In the genomic region with DNA sequence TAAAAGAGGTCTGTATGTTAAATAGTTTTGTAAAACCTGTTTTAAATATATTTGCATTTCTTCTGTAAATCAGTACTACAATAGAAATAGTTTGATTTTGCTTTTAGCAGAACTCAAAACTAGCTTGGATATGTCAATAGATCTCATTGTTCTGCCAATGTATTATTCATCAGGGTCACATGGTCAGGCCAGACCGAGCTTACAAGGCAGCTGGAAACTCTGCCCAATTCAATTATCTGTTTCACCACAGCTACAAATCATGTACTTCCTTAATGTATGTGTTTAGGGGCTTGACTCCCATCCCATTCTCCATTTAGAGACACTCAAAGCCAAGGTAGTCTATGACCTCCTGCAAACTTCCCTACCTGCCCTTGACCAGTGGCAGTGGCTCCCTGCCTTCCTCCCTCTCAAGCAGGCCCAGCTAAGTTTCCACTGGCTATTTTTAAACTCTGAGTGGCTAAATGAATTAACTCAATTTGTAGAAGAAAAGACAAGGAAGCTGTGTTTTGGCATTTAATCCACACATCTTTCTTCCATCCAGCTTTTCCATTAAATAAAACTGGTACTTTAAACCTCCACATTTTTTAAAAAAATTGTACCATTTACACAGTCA, we compare ENCODE assay signal across 15 cellular contexts. TPM values are rescaled to one million over a fixed set of nuclear protein-coding genes. Genes with fewer than 3 reads are reported as not detected.
DNase-seq lines count a peak whose midpoint lies in the region; ATAC-seq, FAIRE-seq and TF ChIP-seq lines count a peak whose summit lies in the region.
"Had no signal": no experiment of that assay in that cellular context is flagged by ENCODE, and none has a peak within 500 bp of the region (broad histone marks: within the 10 kb centered on the region; RNA-seq: fewer than 3 reads in every experiment).

No MANE protein-coding gene starts in this region.

- DNase-seq in LHCN-M2 (ENCODE audit: low read depth), result peak; percentile 55
- DNase-seq in K562 (ENCODE audit: extremely low read depth in 1 of 4, low spot score in 3 of 4), result no peak
- DNase-seq in left ventricle myocardium superior, result peak; percentile 35
- peak; percentile 26 for DNase-seq in skeletal muscle cell (ENCODE audit: low read depth)
- DNase-seq in natural killer cell treated with Interleukin-12 subunit alpha and Interleukin-12 subunit beta and Interleukin-15 and Interleukin-18, amount 100 ng/mL, for 72 hours (ENCODE audit: low spot score), result no peak
- no peak for DNase-seq in activated CD4-positive, alpha-beta T cell treated with anti-CD3 and anti-CD28 coated beads for 1 hour
- no peak for DNase-seq in KG1 (lab: John Stamatoyannopoulos, UW)
- DNase-seq: activated T-cell treated with anti-CD3 and anti-CD28 coated beads, Interleukin-2, amount 50 U/mL, for 1 hour; NCI-H1092; stimulated activated CD8-positive, alpha-beta memory T cell treated with anti-CD3 and anti-CD28 coated beads, Interleukin-4, amount 100 ng/mL, for 48 hours had no signal

- no peaks in the 10 kb centered on the region for H3K36me3 Mint-ChIP-seq in natural killer cell treated with Interleukin-12 subunit alpha and Interleukin-12 subunit beta and Interleukin-15 and Interleukin-18, amount 100 ng/mL, for 72 hours

- no peaks in the 10 kb centered on the region for H3K27me3 ChIP-seq in K562 (ENCODE audit: control insufficient read depth in 2 of 2, insufficient read depth in 2 of 2, low read length in 2 of 2)
- H3K27me3 ChIP-seq: neutrophil had no signal

- H3K4me1 Mint-ChIP-seq in natural killer cell treated with Interleukin-12 subunit alpha and Interleukin-12 subunit beta and Interleukin-15 and Interleukin-18, amount 100 ng/mL, for 72 hours (ENCODE audit: low read depth in 2 of 2), result no peaks in the 10 kb centered on the region

- peak overlapping the region; percentile 87 for H2AFZ ChIP-seq in K562 (ENCODE audit: low read depth, low read length)

- in situ Hi-C loops in K562 (cut with MboI), result no loop called here

- no peak for TF ChIP-seq CTCF in K562 (IDR thresholded peaks at IDR 0.05 in 2 of 3, conservative IDR thresholded peaks at IDR 0.05 in 1 of 3; ENCODE audit: insufficient read depth in 2 of 3, low read depth in 1 of 3, low read length in 3 of 3)

- no TSS peak for BruUV-seq in K562 (replicated peaks; lab: Mats Ljungman, UMichigan)

- peaks cover 21 to 27% of the 10 kb centered on the region in 2 donors for H3K27me3 Mint-ChIP-seq in natural killer cell treated with Interleukin-12 subunit alpha and Interleukin-12 subunit beta and Interleukin-15 and Interleukin-18, amount 100 ng/mL, for 72 hours

- H3K9me3 Mint-ChIP-seq in natural killer cell treated with Interleukin-12 subunit alpha and Interleukin-12 subunit beta and Interleukin-15 and Interleukin-18, amount 100 ng/mL, for 72 hours, result peaks cover 5% of the 10 kb centered on the region

- POLR2A ChIA-PET in K562 (lab: Yijun Ruan, JAX), result interaction anchor here (0.6 to 3.7 kb wide), 7 partner anchors 11 to 455 kb away, joined by 3 to 16 read pairs (median 4); no protein-coding TSS in a partner anchor

- ATAC-seq in K562 (peak; percentile 51), left ventricle myocardium superior (peak; percentile 90), GM21786 (IDR thresholded peaks at IDR 0.05; ENCODE audit: unreplicated experiment) (no peak)
- ATAC-seq in natural killer cell treated with Interleukin-12 subunit alpha and Interleukin-12 subunit beta and Interleukin-15 and Interleukin-18, amount 100 ng/mL, for 72 hours, result no peak
- ATAC-seq: SK-N-SH treated with all-trans-retinoic acid at 6 μM for 48 hours had no signal

- no peak overlapping the region for H3K9ac ChIP-seq in K562 (ENCODE audit: insufficient read depth in 1 of 2, low read depth in 2 of 2, low read length in 2 of 2)

- H3K27ac ChIP-seq in K562 (ENCODE audit: extremely low read depth, low read depth, low read length), result no peak overlapping the region
- H3K27ac ChIP-seq: neutrophil had no signal

- H3K27ac Mint-ChIP-seq in natural killer cell treated with Interleukin-12 subunit alpha and Interleukin-12 subunit beta and Interleukin-15 and Interleukin-18, amount 100 ng/mL, for 72 hours, result no peak overlapping the region

- no peak for TF ChIP-seq POLR2A in K562 (conservative IDR thresholded peaks at IDR 0.05)

- no peak for TF ChIP-seq RAD21 in K562 (CRISPR knock-in tag; conservative IDR thresholded peaks at IDR 0.05 in 1 of 2, IDR thresholded peaks at IDR 0.05 in 1 of 2)

- peaks cover 0 to 15% of the 10 kb centered on the region in 2 experiments; a peak in 4 of 5 replicates for H3K4me1 ChIP-seq in K562 (replicated peaks in 1 of 2; ENCODE audit: control insufficient read depth in 2 of 2, insufficient read depth in 2 of 2, low read length in 2 of 2)

- no peaks in the 10 kb centered on the region for H3K36me3 ChIP-seq in K562 (ENCODE audit: control insufficient read depth, insufficient read depth, low read length)
- H3K36me3 ChIP-seq: neutrophil had no signal

- H3K9me1 ChIP-seq in K562 (ENCODE audit: control insufficient read depth, insufficient read depth, low read length), result no peaks in the 10 kb centered on the region

- CTCF ChIA-PET in K562 (lab: Yijun Ruan, JAX; ENCODE audit: low intra/inter-chr PET ratio), result no interaction called here

- 0% methylated on average over 1 of the region's 1 CpG for WGBS in K562 (ENCODE audit: insufficient coverage, low coverage, missing lambda C conversion rate)

- no peaks in the 10 kb centered on the region for H4K20me1 ChIP-seq in K562 (replicated peaks; ENCODE audit: control insufficient read depth, insufficient read depth, low read length)

- no peak overlapping the region for H3K4me2 ChIP-seq in K562 (ENCODE audit: insufficient read depth, low read length)

- intact Hi-C loops in K562 (cut with micrococcal nuclease), result no loop called here
- intact Hi-C loops in left ventricle myocardium superior (cut with micrococcal nuclease), result no loop called here

- H3K79me2 ChIP-seq in K562 (ENCODE audit: control insufficient read depth, insufficient read depth, low read length), result no peaks in the 10 kb centered on the region

- no peak for FAIRE-seq in K562 (lab: Jason Lieb, UNC)
- FAIRE-seq: endothelial cell of umbilical vein had no signal

- TF ChIP-seq EP300 in K562 (IDR thresholded peaks at IDR 0.05; ENCODE audit: low read length), result no peak

- no peak overlapping the region for H3K4me3 ChIP-seq in K562
- no peak overlapping the region for H3K4me3 ChIP-seq in skeletal muscle cell (ENCODE audit: low read depth, low read length)

- no peak overlapping the region for H3K4me3 Mint-ChIP-seq in natural killer cell treated with Interleukin-12 subunit alpha and Interleukin-12 subunit beta and Interleukin-15 and Interleukin-18, amount 100 ng/mL, for 72 hours

- no peaks in the 10 kb centered on the region for H3K9me3 ChIP-seq in K562 (replicated peaks; ENCODE audit: control insufficient read depth, insufficient read depth, low read depth, low read length)
- H3K9me3 ChIP-seq: neutrophil had no signal

TF ChIP-seq in K562, 482 proteins besides CTCF, POLR2A, EP300 and RAD21 (continues in another document):
- TF ChIP-seq ZNF507 (tag; conservative IDR thresholded peaks at IDR 0.05) (0 out of 2 replicates have a peak, but pooled peaks have one; percentile 23), RBM15 (IDR thresholded peaks at IDR 0.05; ENCODE audit: insufficient read depth, low read length) (no peak), ZNF197 (CRISPR knock-in tag; IDR thresholded peaks at IDR 0.05; ENCODE audit: low read depth) (0 out of 2 replicates have a peak, but pooled peaks have one; percentile 60)
- TF ChIP-seq, protein P1, sequence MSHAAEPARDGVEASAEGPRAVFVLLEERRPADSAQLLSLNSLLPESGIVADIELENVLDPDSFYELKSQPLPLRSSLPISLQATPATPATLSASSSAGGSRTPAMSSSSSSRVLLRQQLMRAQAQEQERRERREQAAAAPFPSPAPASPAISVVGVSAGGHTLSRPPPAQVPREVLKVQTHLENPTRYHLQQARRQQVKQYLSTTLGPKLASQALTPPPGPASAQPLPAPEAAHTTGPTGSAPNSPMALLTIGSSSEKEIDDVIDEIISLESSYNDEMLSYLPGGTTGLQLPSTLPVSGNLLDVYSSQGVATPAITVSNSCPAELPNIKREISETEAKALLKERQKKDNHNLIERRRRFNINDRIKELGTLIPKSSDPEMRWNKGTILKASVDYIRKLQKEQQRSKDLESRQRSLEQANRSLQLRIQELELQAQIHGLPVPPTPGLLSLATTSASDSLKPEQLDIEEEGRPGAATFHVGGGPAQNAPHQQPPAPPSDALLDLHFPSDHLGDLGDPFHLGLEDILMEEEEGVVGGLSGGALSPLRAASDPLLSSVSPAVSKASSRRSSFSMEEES (CRISPR knock-in tag; IDR thresholded peaks at IDR 0.05), result peak; percentile 2; the same call in 1 of the 2 replicates

RNA-seq across cellular contexts. Expression of a gene that starts 46.4 kb away (rescaled TPM):
- total RNA-seq in LHCN-M2 (2014; rRNA removed), result 29.4 and 43.2 TPM in 2 replicates
- polyA plus RNA-seq in LHCN-M2 (2012), result 11.0 TPM
- total RNA-seq in K562 (2011; cell fraction: chromatin; rRNA removed; ENCODE audit: low replicate concordance), result 2.3 and 8.7 TPM in 2 replicates
- total RNA-seq in K562 (2011; cell fraction: nucleolus; rRNA removed), result 0.67 and 3.2 TPM in 2 replicates
- 4.3 and 4.7 TPM in 2 replicates for total RNA-seq in K562 (2011; cell fraction: nucleoplasm; rRNA removed)
- 3.3 and 5.6 TPM in 2 replicates for total RNA-seq in K562 (2014; rRNA removed)
- 4.2 and 4.5 TPM in 2 replicates for total RNA-seq in K562 (2014; rRNA removed; fragmentation: Illumina TruSeq; extraction: Trizol)
- 5.2 and 6.3 TPM in 2 replicates for total RNA-seq in K562 (2015; rRNA removed; fragmentation: Illumina TruSeq; extraction: Trizol)
- 6.0 and 6.2 TPM in 2 replicates for total RNA-seq in K562 (2021)
- polyA plus RNA-seq in K562 (2011; rRNA removed), result 3.2 and 4.3 TPM in 2 replicates
- 2.1 and 2.5 TPM in 2 replicates for polyA plus RNA-seq in K562 (2011; cell fraction: cytosol; rRNA removed)
- 1.9 and 2.5 TPM in 2 replicates for polyA plus RNA-seq in K562 (2011; cell fraction: nucleus; rRNA removed)
- polyA plus RNA-seq in K562 (2012), result 5.5 and 10.3 TPM in 2 replicates
- 4.5 TPM in 2 replicates for polyA plus RNA-seq in K562 (2014; fragmentation: Illumina TruSeq; extraction: Trizol)
- polyA plus RNA-seq in K562 (2014; fragmentation: Nextera tagmentation; extraction: Ambion mirVana), result 1 to 10 TPM; 4.4 to 5.8 TPM
- polyA plus RNA-seq in K562 (2014; rRNA removed), result 3.9 and 5.6 TPM in 2 replicates
- 1.8 and 3.9 TPM in 2 replicates for polyA minus RNA-seq in K562 (2011; rRNA and poly(A)+ RNA removed)
- 1.2 and 4.0 TPM in 2 replicates for polyA minus RNA-seq in K562 (2011; cell fraction: cytosol; rRNA and poly(A)+ RNA removed)
- polyA minus RNA-seq in K562 (2011; cell fraction: nucleus; rRNA and poly(A)+ RNA removed), result 1.5 and 3.6 TPM in 2 replicates
- 297 TPM for total RNA-seq in left ventricle myocardium superior
- total RNA-seq in natural killer cell treated with Interleukin-12 subunit alpha and Interleukin-12 subunit beta and Interleukin-15 and Interleukin-18, amount 100 ng/mL, for 72 hours, result under 1 TPM in 1 of 2 donors, not detected in 1; 0.38 TPM
- total RNA-seq: Daoy had no signal

Comparison
In these comparisons a context has a peak if more than half of its experiments do, and no peak if none do; other contexts are left out.
1. DNase-seq: peak in LHCN-M2 (single experiment), left ventricle myocardium superior (single experiment) and skeletal muscle cell (single experiment); none in K562 (0 of 4), natural killer cell treated with Interleukin-12 subunit alpha and Interleukin-12 subunit beta and Interleukin-15 and Interleukin-18, amount 100 ng/mL, for 72 hours (single experiment), activated CD4-positive, alpha-beta T cell treated with anti-CD3 and anti-CD28 coated beads for 1 hour (single experiment) and KG1 (single experiment).
2. ATAC-seq: peak in K562 (single experiment) and left ventricle myocardium superior (single experiment); none in GM21786 (single experiment) and natural killer cell treated with Interleukin-12 subunit alpha and Interleukin-12 subunit beta and Interleukin-15 and Interleukin-18, amount 100 ng/mL, for 72 hours (0 of 2).